Comparison of ENCODE assay signal across 8 cellular contexts in genomic region chr5:178205749-178206047, GRCh38. TPM values are rescaled to one million over a fixed set of nuclear protein-coding genes. Genes with fewer than 3 reads are reported as not detected.
DNase-seq lines count a peak whose midpoint lies in the region; ATAC-seq and TF ChIP-seq lines count a peak whose summit lies in the region.

No MANE protein-coding gene starts in this region.

- peak overlapping the region; percentile 95 for H3K27ac Mint-ChIP-seq in T-helper 17 cell

- peak overlapping the region; percentile 86 for H3K4me3 ChIP-seq in GM12864 (ENCODE audit: low read depth, low read length)
- H3K4me3 ChIP-seq in fibroblast of villous mesenchyme (ENCODE audit: low read depth, low read length): peak overlapping the region; percentile 74
- peak overlapping the region; percentile 66 for H3K4me3 ChIP-seq in rectal smooth muscle tissue (ENCODE audit: low read length)

- DNase-seq in GM12864 (ENCODE audit: low read depth) (no peak), T-helper 17 cell (no peak), fibroblast of villous mesenchyme (ENCODE audit: low read depth) (no peak), GOT3 (lab: John Stamatoyannopoulos, UW) (no peak), caudate nucleus (lab: John Stamatoyannopoulos, UW) (no peak), cerebellar nuclear complex (lab: John Stamatoyannopoulos, UW) (no peak)
- no peak for DNase-seq in stimulated activated naive CD4-positive, alpha-beta T cell treated with Interleukin-2 at 50 U/mL for 16 hours (lab: John Stamatoyannopoulos, UW)

- H3K36me3 Mint-ChIP-seq in T-helper 17 cell (ENCODE audit: low read depth): peaks cover 10% of the 10 kb centered on the region

- ATAC-seq in T-helper 17 cell: no peak

- H3K27me3 ChIP-seq in rectal smooth muscle tissue (ENCODE audit: control insufficient read depth, insufficient read depth, low read length): no peaks in the 10 kb centered on the region

- no peak for TF ChIP-seq CTCF in GM12864 (IDR thresholded peaks at IDR 0.05; ENCODE audit: low read depth, low read length, missing control alignments)
- no peak for TF ChIP-seq CTCF in fibroblast of villous mesenchyme (IDR thresholded peaks at IDR 0.05; ENCODE audit: insufficient read depth, low read depth, low read length)

- H3K4me1 Mint-ChIP-seq in T-helper 17 cell: peaks cover 34% of the 10 kb centered on the region

- peak overlapping the region; percentile 88 for H3K4me3 Mint-ChIP-seq in T-helper 17 cell

- H3K27me3 Mint-ChIP-seq in T-helper 17 cell: no peaks in the 10 kb centered on the region

- peak overlapping the region; percentile 42 for H3K9ac ChIP-seq in rectal smooth muscle tissue (ENCODE audit: low read length)

- H3K9me3 ChIP-seq in T-helper 17 cell (ENCODE audit: control insufficient read depth, low read length, poor library complexity, severe bottlenecking): no peaks in the 10 kb centered on the region

- peaks cover 8% of the 10 kb centered on the region for H3K4me1 ChIP-seq in rectal smooth muscle tissue (ENCODE audit: control insufficient read depth, insufficient read depth, low read length)

- peak overlapping the region; percentile 88 for H3K27ac ChIP-seq in rectal smooth muscle tissue (ENCODE audit: low read depth, low read length)
- no peak overlapping the region for H3K27ac ChIP-seq in caudate nucleus (ENCODE audit: low read depth, low read length)

- H3K36me3 ChIP-seq in rectal smooth muscle tissue (ENCODE audit: control insufficient read depth, insufficient read depth, low read length): peaks cover 27% of the 10 kb centered on the region

RNA-seq across cellular contexts. Expression of gene HNRNPAB, which starts 1.4 kb away (rescaled TPM):
- total RNA-seq in T-helper 17 cell (10 to 100 TPM; 89.5 to 90.5 TPM), fibroblast of villous mesenchyme (52.8 and 63.5 TPM in 2 replicates)

RNA-seq across cellular contexts. Expression of gene GMCL2, which starts 18.5 kb away (rescaled TPM):
- not detected for total RNA-seq in T-helper 17 cell
- not detected in 2 replicates for total RNA-seq in fibroblast of villous mesenchyme

RNA-seq across cellular contexts. Expression of gene PHYKPL, which starts 26.9 kb away (rescaled TPM):
- 100 to 1,000 TPM in 1 of 2 donors, 10 to 100 TPM in 1; 86.9 to 107 TPM for total RNA-seq in T-helper 17 cell
- total RNA-seq in fibroblast of villous mesenchyme: 31.5 and 32.2 TPM in 2 replicates

RNA-seq across cellular contexts. Expression of gene NHP2, which starts 52.0 kb away (rescaled TPM):
- 10 to 100 TPM; 62.2 to 62.4 TPM for total RNA-seq in T-helper 17 cell
- total RNA-seq in fibroblast of villous mesenchyme: 88.1 and 102 TPM in 2 replicates
